33 cellular contexts compared by ENCODE assay signal in genomic region chr16:77157346-77157745, GRCh38. TPM values are rescaled to one million over a fixed set of nuclear protein-coding genes. Genes with fewer than 3 reads are reported as not detected.
"Had no signal": no experiment of that assay in that cellular context is flagged by ENCODE, and none has a peak within 500 bp of the region (broad histone marks: within the 10 kb centered on the region; RNA-seq: fewer than 3 reads in every experiment).

No MANE protein-coding gene starts in this region.

- H3K9me3 ChIP-seq: adrenal gland, Peyer's patch had no signal

- H3K4me3 ChIP-seq: adrenal gland, Peyer's patch had no signal

- ATAC-seq: activated CD8-positive, alpha-beta T cell treated with anti-CD3 and anti-CD28 coated beads for 36 hours; activated T-cell treated with anti-CD3 and anti-CD28 coated beads, Interleukin-2, amount 50 U/mL, for 72 hours; activated T-helper 17 cell treated with anti-CD3 and anti-CD28 coated beads, Interleukin-2, amount 50 U/mL, for 72 hours; PC-3 had no signal

- H3K4me2 ChIP-seq: KMS-11 had no signal

- DNase-seq: activated B cell treated with CpG ODN at 0.5 μM for 24 hours; activated CD4-positive, alpha-beta T cell treated with anti-CD3 and anti-CD28 coated beads for 4 hours; activated CD4-positive, CD25-positive, alpha-beta regulatory T cell treated with anti-CD3 and anti-CD28 coated beads, Interleukin-2, amount 50 U/mL, for 72 hours; activated CD8-positive, alpha-beta T cell treated with anti-CD3 and anti-CD28 coated beads for 36 hours; activated effector memory CD4-positive, alpha-beta T cell treated with anti-CD3 and anti-CD28 coated beads, Interleukin-2, amount 50 U/mL, for 16 hours; activated naive CD4-positive, alpha-beta T cell; activated naive CD8-positive, alpha-beta T cell treated with anti-CD3 and anti-CD28 coated beads, Interleukin-2, amount 10 ng/mL, durations not matched to agents 7 days and 5 days; activated T-cell treated with anti-CD3 and anti-CD28 coated beads, Interleukin-2, amount 50 U/mL, for 1 hour; activated T-cell treated with anti-CD3 and anti-CD28 coated beads, Interleukin-2, amount 50 U/mL, for 72 hours; adrenal gland; central memory CD4-positive, alpha-beta T cell; MM.1S; MV-4-11; NCI-H1092; NCI-H1436 treated with DMSO at 0.1 percent for 48 hours; NCI-H1694 treated with DMSO at 0.1 percent for 48 hours; NCI-H2029 treated with DMSO at 0.1 percent for 48 hours; NCI-H2107; NCI-H2171; NCI-H446 treated with DMSO at 0.1 percent for 48 hours; NCI-H524; NK-92 treated with Interleukin-12 subunit alpha and Interleukin-12 subunit beta, amount 100 ng/mL, for 24 hours; PC-3; Peyer's patch; RPMI8226; SW 1271; T-helper 1 cell; T-helper 2 cell; T-helper 9 cell had no signal

- H3K27ac ChIP-seq: adrenal gland, KMS-11, Peyer's patch, VCaP had no signal

- H3K36me3 ChIP-seq: adrenal gland, Peyer's patch had no signal

- H3K27me3 ChIP-seq: adrenal gland, Peyer's patch had no signal

- H3K4me1 ChIP-seq: adrenal gland, Peyer's patch had no signal

- H3K9ac ChIP-seq: KMS-11 had no signal

RNA-seq across cellular contexts. Expression of gene SYCE1L, which starts 41.9 kb away (rescaled TPM):
- total RNA-seq: bronchial epithelial cell had no signal
